8 cellular contexts compared by ENCODE assay signal in genomic region chr1:58575831-58576726, GRCh38. TPM values are rescaled to one million over a fixed set of nuclear protein-coding genes. Genes with fewer than 3 reads are reported as not detected.
A peak's percentile ranks its signal among the peaks of the same experiment; 100 is the strongest.
DNase-seq lines count a peak whose midpoint lies in the region; ATAC-seq and TF ChIP-seq lines count a peak whose summit lies in the region.

No MANE protein-coding gene starts in this region.

- 13 to 17% methylated on average over 42 to 60 of the region's 69 CpGs for WGBS in GM23248 (ENCODE audit: low coverage in 1 of 2, low lambda C conversion rate in 2 of 2, missing lambda C conversion rate in 2 of 2), 2 experiments

- H3K9me3 Mint-ChIP-seq in activated T-helper 1 cell treated with anti-CD3 and anti-CD28 coated beads, Interleukin-12 subunit alpha, Interleukin-12 subunit beta, Interleukin-2, Interleukin-4 antibody, amounts not matched to agents 30 ng/mL and 10 ng/mL and 1 ng/mL, durations not matched to agents 14 hours and 24 hours and 36 hours, result no peaks in the 10 kb centered on the region

- intact Hi-C loops in activated T-helper 1 cell treated with anti-CD3 and anti-CD28 coated beads, Interleukin-12 subunit alpha, Interleukin-12 subunit beta, Interleukin-2, Interleukin-4 antibody, amounts not matched to agents 30 ng/mL and 10 ng/mL and 1 ng/mL, durations not matched to agents 14 hours and 24 hours and 36 hours (cut with micrococcal nuclease), result loop anchor here (10.0 kb wide), 1 partner anchor 1151 kb away; the partner anchor contains the start of gene DAB1
- intact Hi-C loops in left ventricle myocardium inferior (cut with micrococcal nuclease), result no loop called here
- intact Hi-C loops in gastrocnemius medialis (cut with DNase I; ENCODE audit: low total_unique reads), result no loop called here

- H2AFZ ChIP-seq in GM23248, result peak overlapping the region; percentile 75

- peaks cover 11% of the 10 kb centered on the region; the same call in 1 of the 2 replicates for H3F3A ChIP-seq in GM23248 (ENCODE audit: insufficient read depth)

- H3K36me3 Mint-ChIP-seq in activated T-helper 1 cell treated with anti-CD3 and anti-CD28 coated beads, Interleukin-12 subunit alpha, Interleukin-12 subunit beta, Interleukin-2, Interleukin-4 antibody, amounts not matched to agents 30 ng/mL and 10 ng/mL and 1 ng/mL, durations not matched to agents 14 hours and 24 hours and 36 hours (ENCODE audit: low read depth), result peaks cover 8% of the 10 kb centered on the region

- peaks cover 44% of the 10 kb centered on the region for H3K4me1 Mint-ChIP-seq in activated T-helper 1 cell treated with anti-CD3 and anti-CD28 coated beads, Interleukin-12 subunit alpha, Interleukin-12 subunit beta, Interleukin-2, Interleukin-4 antibody, amounts not matched to agents 30 ng/mL and 10 ng/mL and 1 ng/mL, durations not matched to agents 14 hours and 24 hours and 36 hours (ENCODE audit: low read depth)

- peak overlapping the region; percentile 55 for H3K27ac Mint-ChIP-seq in activated T-helper 1 cell treated with anti-CD3 and anti-CD28 coated beads, Interleukin-12 subunit alpha, Interleukin-12 subunit beta, Interleukin-2, Interleukin-4 antibody, amounts not matched to agents 30 ng/mL and 10 ng/mL and 1 ng/mL, durations not matched to agents 14 hours and 24 hours and 36 hours

- H3K36me3 ChIP-seq in GM23248 (ENCODE audit: low read depth) (no peaks in the 10 kb centered on the region), left ventricle myocardium inferior (no peaks in the 10 kb centered on the region), gastrocnemius medialis (no peaks in the 10 kb centered on the region)

- H3K4me1 ChIP-seq in GM23248 (ENCODE audit: insufficient read depth), result no peaks in the 10 kb centered on the region
- H3K4me1 ChIP-seq in left ventricle myocardium inferior, result peaks cover 22% of the 10 kb centered on the region
- no peaks in the 10 kb centered on the region for H3K4me1 ChIP-seq in gastrocnemius medialis

- DNase-seq in GM23248 (peak; percentile 50), left ventricle myocardium inferior (no peak), gastrocnemius medialis (no peak), H4 (ENCODE audit: low spot score) (no peak), HK-2 (ENCODE audit: unreplicated experiment) (no peak)
- no peak for DNase-seq in activated T-helper 1 cell treated with anti-CD3 and anti-CD28 coated beads, Interleukin-12 subunit alpha, Interleukin-12 subunit beta, Interleukin-2, Interleukin-4 antibody, amounts not matched to agents 30 ng/mL and 10 ng/mL and 1 ng/mL, durations not matched to agents 14 hours and 24 hours and 36 hours (ENCODE audit: low spot score)
- no peak for DNase-seq in activated effector memory CD4-positive, alpha-beta T cell treated with anti-CD3 and anti-CD28 coated beads, Interleukin-2, amount 50 U/mL, for 16 hours

- peak overlapping the region; percentile 19 for H3K9ac ChIP-seq in GM23248

- peaks cover 71% of the 10 kb centered on the region for H3K27me3 Mint-ChIP-seq in activated T-helper 1 cell treated with anti-CD3 and anti-CD28 coated beads, Interleukin-12 subunit alpha, Interleukin-12 subunit beta, Interleukin-2, Interleukin-4 antibody, amounts not matched to agents 30 ng/mL and 10 ng/mL and 1 ng/mL, durations not matched to agents 14 hours and 24 hours and 36 hours (ENCODE audit: insufficient read depth)

- TF ChIP-seq POLR2A in gastrocnemius medialis (IDR thresholded peaks at IDR 0.05), result no peak

- H4K20me1 ChIP-seq in GM23248 (ENCODE audit: insufficient read depth), result no peaks in the 10 kb centered on the region

- H3K4me2 ChIP-seq in GM23248 (ENCODE audit: unreplicated experiment), result peak overlapping the region; percentile 59

- TF ChIP-seq CTCF in left ventricle myocardium inferior (IDR thresholded peaks at IDR 0.05; ENCODE audit: borderline replicate concordance), result no peak
- no peak for TF ChIP-seq CTCF in gastrocnemius medialis (IDR thresholded peaks at IDR 0.05 in 4 of 5, conservative IDR thresholded peaks at IDR 0.05 in 1 of 5)

- H3K9me3 ChIP-seq in GM23248 (ENCODE audit: low read depth) (no peaks in the 10 kb centered on the region), left ventricle myocardium inferior (replicated peaks) (no peaks in the 10 kb centered on the region), gastrocnemius medialis (no peaks in the 10 kb centered on the region)

- H3K27me3 ChIP-seq in GM23248 (replicated peaks; ENCODE audit: insufficient read depth) (no peaks in the 10 kb centered on the region), left ventricle myocardium inferior (ENCODE audit: low read depth) (peaks cover 86% of the 10 kb centered on the region), gastrocnemius medialis (peaks cover 14 to 46% (median 38%) of the 10 kb centered on the region in 3 donors)

- no peaks in the 10 kb centered on the region for H3K9me2 ChIP-seq in GM23248 (ENCODE audit: insufficient read depth)

- H3K4me3 Mint-ChIP-seq in activated T-helper 1 cell treated with anti-CD3 and anti-CD28 coated beads, Interleukin-12 subunit alpha, Interleukin-12 subunit beta, Interleukin-2, Interleukin-4 antibody, amounts not matched to agents 30 ng/mL and 10 ng/mL and 1 ng/mL, durations not matched to agents 14 hours and 24 hours and 36 hours, result peak overlapping the region; percentile 77

- in situ Hi-C loops in GM23248 (cut with MboI), result no loop called here
- in situ Hi-C loops in gastrocnemius medialis (cut with MboI; ENCODE audit: low sequenced_read_pairs in 4 of 4), result no loop called here

- H3K4me3 ChIP-seq in GM23248 (peak overlapping the region; percentile 53), left ventricle myocardium inferior (peak overlapping the region; percentile 54), gastrocnemius medialis (peak overlapping the region; percentile 9 to 48 (median 30))

- H3K79me2 ChIP-seq in GM23248 (ENCODE audit: insufficient read depth), result no peaks in the 10 kb centered on the region

- H3K27ac ChIP-seq in GM23248 (no peak overlapping the region), left ventricle myocardium inferior (replicated peaks) (no peak overlapping the region), gastrocnemius medialis (no peak overlapping the region)

- no peak for ATAC-seq in gastrocnemius medialis
- no peak for ATAC-seq in HG02981 (IDR thresholded peaks at IDR 0.05; ENCODE audit: unreplicated experiment)

RNA-seq across cellular contexts. Expression of gene TACSTD2, which starts 1.0 kb away (rescaled TPM):
- 1.5 and 1.6 TPM in 2 replicates for total RNA-seq in GM23248 (2014; rRNA removed; shearing (Covaris generic))
- 1.6 and 1.8 TPM in 2 replicates for polyA plus RNA-seq in GM23248 (2016; fragmentation: Nextera tagmentation; extraction: Ambion mirVana)
- not detected in 2 replicates for total RNA-seq in activated T-helper 1 cell treated with anti-CD3 and anti-CD28 coated beads, Interleukin-12 subunit alpha, Interleukin-12 subunit beta, Interleukin-2, Interleukin-4 antibody, amounts not matched to agents 30 ng/mL and 10 ng/mL and 1 ng/mL, durations not matched to agents 14 hours and 24 hours and 36 hours
- total RNA-seq in left ventricle myocardium inferior (0.16 TPM), gastrocnemius medialis (1 to 10 TPM in 1 of 4 donors, under 1 TPM in 2, not detected in 1; 0.09 to 1.8 (median 0.25) TPM)
- total RNA-seq in H4 (2014; rRNA removed; shearing (Covaris generic)), result not detected in 2 replicates

RNA-seq across cellular contexts. Expression of gene OMA1, which starts 29.6 kb away (rescaled TPM):
- total RNA-seq in GM23248 (2014; rRNA removed; shearing (Covaris generic)), result 9.0 and 13.2 TPM in 2 replicates
- 13.8 and 14.0 TPM in 2 replicates for polyA plus RNA-seq in GM23248 (2016; fragmentation: Nextera tagmentation; extraction: Ambion mirVana)
- total RNA-seq in activated T-helper 1 cell treated with anti-CD3 and anti-CD28 coated beads, Interleukin-12 subunit alpha, Interleukin-12 subunit beta, Interleukin-2, Interleukin-4 antibody, amounts not matched to agents 30 ng/mL and 10 ng/mL and 1 ng/mL, durations not matched to agents 14 hours and 24 hours and 36 hours, result 12.9 and 13.0 TPM in 2 replicates
- 36.6 TPM for total RNA-seq in left ventricle myocardium inferior
- 10 to 100 TPM; 11.7 to 23.7 (median 19.3) TPM for total RNA-seq in gastrocnemius medialis
- 29.0 and 34.8 TPM in 2 replicates for total RNA-seq in H4 (2014; rRNA removed; shearing (Covaris generic))
